ENCODE assay signal across 8 cellular contexts in genomic region chr5:131266370-131266769, GRCh38. TPM values are rescaled to one million over a fixed set of nuclear protein-coding genes. Genes with fewer than 3 reads are reported as not detected.
A peak's percentile ranks its signal among the peaks of the same experiment; 100 is the strongest.
DNase-seq lines count a peak whose midpoint lies in the region; ATAC-seq and TF ChIP-seq lines count a peak whose summit lies in the region.
"Not testable (repeated sequence)": the region's sequence is repeated elsewhere in the genome, so short reads cannot be mapped to it uniquely, and the experiment has no call there.

No MANE protein-coding gene starts in this region.

- H4K20me1 ChIP-seq in Loucy (ENCODE audit: insufficient read depth, low read length, poor library complexity, severe bottlenecking): peaks cover 38% of the 10 kb centered on the region

- no CpG with 5 or more reads among the region's 13 CpGs for WGBS in trophoblast cell (ENCODE audit: extremely low coverage, insufficient coverage, insufficient read length)

- not testable (repeated sequence) for H3F3A ChIP-seq in Loucy (ENCODE audit: low read depth)

- H2BK120ac ChIP-seq in trophoblast cell (ENCODE audit: insufficient read depth, low read length, poor library complexity): not testable (repeated sequence)

- H3K27me3 Mint-ChIP-seq in CD8-positive, alpha-beta T cell (ENCODE audit: low read depth); activated T-cell treated with anti-CD3 and anti-CD28 coated beads, Interleukin-2, amount 50 U/mL, for 4 hours (ENCODE audit: low read depth); activated naive CD8-positive, alpha-beta T cell treated with anti-CD3 and anti-CD28 coated beads, Interleukin-2, amount 50 U/mL, for 24 hours: not testable (repeated sequence)
- H3K27me3 Mint-ChIP-seq in immature natural killer cell (ENCODE audit: low read depth in 3 of 3): peaks cover 10 to 20% (median 11%) of the 10 kb centered on the region in 3 donors

- H3K36me3 Mint-ChIP-seq in CD8-positive, alpha-beta T cell: peaks cover 36% of the 10 kb centered on the region
- H3K36me3 Mint-ChIP-seq in activated T-cell treated with anti-CD3 and anti-CD28 coated beads, Interleukin-2, amount 50 U/mL, for 4 hours (ENCODE audit: insufficient read depth); immature natural killer cell: not testable (repeated sequence)
- H3K36me3 Mint-ChIP-seq in activated naive CD8-positive, alpha-beta T cell treated with anti-CD3 and anti-CD28 coated beads, Interleukin-2, amount 50 U/mL, for 24 hours (ENCODE audit: low read depth): peaks cover 20% of the 10 kb centered on the region

- H2BK5ac ChIP-seq in trophoblast cell (ENCODE audit: low read depth, low read length, poor library complexity): not testable (repeated sequence)

- not testable (repeated sequence) for H3K79me1 ChIP-seq in trophoblast cell (ENCODE audit: low read length)

- H2AFZ ChIP-seq in Loucy (ENCODE audit: low read length); trophoblast cell (ENCODE audit: insufficient read depth, low read length, poor library complexity): not testable (repeated sequence)

- not testable (repeated sequence) for H4K8ac ChIP-seq in trophoblast cell (ENCODE audit: low read depth, low read length)

- not testable (repeated sequence) for H3K9me2 ChIP-seq in Loucy (replicated peaks; ENCODE audit: low read depth, low read length)

- POLR2A ChIA-PET in CD8-positive, alpha-beta T cell (lab: Charles Lee): interaction anchor here (0.5 to 13.0 kb wide), 16 partner anchors 13 to 128 kb away, joined by 3 to 239 read pairs (median 4); no protein-coding TSS in a partner anchor

- CTCF ChIA-PET in CD8-positive, alpha-beta T cell (lab: Charles Lee): interaction anchor here (1.1 to 5.5 kb wide), 10 partner anchors 9 to 152 kb away, joined by 3 to 87 read pairs (median 6); no protein-coding TSS in a partner anchor

- peak overlapping the region; percentile 82 for H3K4me3 Mint-ChIP-seq in CD8-positive, alpha-beta T cell
- peak overlapping the region; percentile 88 for H3K4me3 Mint-ChIP-seq in activated T-cell treated with anti-CD3 and anti-CD28 coated beads, Interleukin-2, amount 50 U/mL, for 4 hours
- peak overlapping the region; percentile 82 for H3K4me3 Mint-ChIP-seq in activated naive CD8-positive, alpha-beta T cell treated with anti-CD3 and anti-CD28 coated beads, Interleukin-2, amount 50 U/mL, for 24 hours
- H3K4me3 Mint-ChIP-seq in immature natural killer cell: peak overlapping the region; percentile 83 to 98 (median 86)

- H3K9ac ChIP-seq in Loucy (ENCODE audit: low read depth, low read length, poor library complexity, severe bottlenecking): peak overlapping the region; percentile 88
- not testable (repeated sequence) for H3K9ac ChIP-seq in trophoblast cell (ENCODE audit: low read length)

- H3K27ac ChIP-seq in CD8-positive, alpha-beta T cell (ENCODE audit: low read depth, low read length): peak overlapping the region; percentile 90
- peak overlapping the region; percentile 94 for H3K27ac ChIP-seq in VCaP
- not testable (repeated sequence) for H3K27ac ChIP-seq in trophoblast cell (ENCODE audit: low read depth, low read length)

- peak overlapping the region; percentile 44 for H3K4me3 ChIP-seq in CD8-positive, alpha-beta T cell (ENCODE audit: low read depth, low read length)
- H3K4me3 ChIP-seq in Loucy (ENCODE audit: low read length, poor library complexity, severe bottlenecking): peak overlapping the region; percentile 78
- H3K4me3 ChIP-seq in trophoblast cell (ENCODE audit: low read depth, low read length): not testable (repeated sequence)

- not testable (repeated sequence) for H3K9me3 ChIP-seq in CD8-positive, alpha-beta T cell (ENCODE audit: low read length); Loucy (ENCODE audit: insufficient read depth, low read depth, low read length); trophoblast cell (ENCODE audit: insufficient read depth, low read depth, low read length)

- H2BK12ac ChIP-seq in trophoblast cell (ENCODE audit: low read length): not testable (repeated sequence)

- DNase-seq in CD8-positive, alpha-beta T cell: peak in 4 of 7 experiments; percentile 40 to 68 (median 45)
- peak; percentile 39 for DNase-seq in activated T-cell treated with anti-CD3 and anti-CD28 coated beads, Interleukin-2, amount 50 U/mL, for 4 hours
- peak; percentile 36 for DNase-seq in activated naive CD8-positive, alpha-beta T cell treated with anti-CD3 and anti-CD28 coated beads, Interleukin-2, amount 50 U/mL, for 24 hours
- peak in 1 of 3 donors; percentile 53 for DNase-seq in immature natural killer cell
- not testable (repeated sequence) for DNase-seq in trophoblast cell
- DNase-seq in stimulated activated naive CD8-positive, alpha-beta T cell treated with anti-CD3 and anti-CD28 coated beads, Interleukin-15, Interleukin-2, amounts not matched to agents 100 U/mL and 50 U/mL, for 24 hours: peak; percentile 47

- H3K4me2 ChIP-seq in Loucy (ENCODE audit: low read depth, low read length, poor library complexity, severe bottlenecking): peak overlapping the region; percentile 86
- not testable (repeated sequence) for H3K4me2 ChIP-seq in trophoblast cell (ENCODE audit: low read length)

- H4K91ac ChIP-seq in trophoblast cell (ENCODE audit: low read depth, low read length): not testable (repeated sequence)

- peaks cover 49% of the 10 kb centered on the region for H3K4me1 ChIP-seq in CD8-positive, alpha-beta T cell (ENCODE audit: insufficient read depth, low read length)
- peaks cover 29% of the 10 kb centered on the region for H3K4me1 ChIP-seq in Loucy (ENCODE audit: insufficient read depth, low read length, poor library complexity, severe bottlenecking)
- H3K4me1 ChIP-seq in trophoblast cell (ENCODE audit: control insufficient read depth in 1 of 2, insufficient read depth in 2 of 2, low read length in 2 of 2): not testable (repeated sequence)

- not testable (repeated sequence) for H3K18ac ChIP-seq in trophoblast cell (ENCODE audit: low read length)

- ATAC-seq in CD8-positive, alpha-beta T cell; activated T-cell treated with anti-CD3 and anti-CD28 coated beads, Interleukin-2, amount 50 U/mL, for 4 hours; activated naive CD8-positive, alpha-beta T cell treated with anti-CD3 and anti-CD28 coated beads, Interleukin-2, amount 50 U/mL, for 24 hours; stimulated activated naive CD8-positive, alpha-beta T cell treated with anti-CD3 and anti-CD28 coated beads, Interleukin-15, Interleukin-2, amounts not matched to agents 100 U/mL and 50 U/mL, for 24 hours: not testable (repeated sequence)

- H3K27ac Mint-ChIP-seq in CD8-positive, alpha-beta T cell: peak overlapping the region; percentile 94
- peak overlapping the region; percentile 95 for H3K27ac Mint-ChIP-seq in activated naive CD8-positive, alpha-beta T cell treated with anti-CD3 and anti-CD28 coated beads, Interleukin-2, amount 50 U/mL, for 24 hours
- peak overlapping the region; percentile 86 to 93 (median 89) for H3K27ac Mint-ChIP-seq in immature natural killer cell

- H3K36me3 ChIP-seq in CD8-positive, alpha-beta T cell (ENCODE audit: insufficient read depth, low read length); Loucy (ENCODE audit: insufficient read depth, low read length); trophoblast cell (ENCODE audit: control insufficient read depth in 1 of 2, insufficient read depth in 2 of 2, low read length in 2 of 2): not testable (repeated sequence)

- H3K14ac ChIP-seq in trophoblast cell (ENCODE audit: low read length): not testable (repeated sequence)

- not testable (repeated sequence) for H3K27me3 ChIP-seq in CD8-positive, alpha-beta T cell (ENCODE audit: insufficient read depth, low read length); Loucy (ENCODE audit: insufficient read depth, low read length, poor library complexity, severe bottlenecking); trophoblast cell (ENCODE audit: insufficient read depth, low read length)

- not testable (repeated sequence) for TF ChIP-seq CTCF in CD8-positive, alpha-beta T cell (IDR thresholded peaks at IDR 0.05); Loucy (conservative IDR thresholded peaks at IDR 0.05; ENCODE audit: low read length); VCaP (conservative IDR thresholded peaks at IDR 0.05)

- peaks cover 86% of the 10 kb centered on the region for H3K79me2 ChIP-seq in Loucy (ENCODE audit: insufficient read depth, low read length)
- not testable (repeated sequence) for H3K79me2 ChIP-seq in trophoblast cell (ENCODE audit: control insufficient read depth, insufficient read depth, low read length, poor library complexity)

- H3K4ac ChIP-seq in trophoblast cell (ENCODE audit: low read depth, low read length): peak overlapping the region; percentile 95

- H3K23ac ChIP-seq in trophoblast cell (ENCODE audit: low read length): not testable (repeated sequence)

- not testable (repeated sequence) for H4K12ac ChIP-seq in trophoblast cell (ENCODE audit: low read depth, low read length)

- peaks cover 59% of the 10 kb centered on the region for H3K4me1 Mint-ChIP-seq in CD8-positive, alpha-beta T cell (ENCODE audit: low read depth)
- H3K4me1 Mint-ChIP-seq in activated T-cell treated with anti-CD3 and anti-CD28 coated beads, Interleukin-2, amount 50 U/mL, for 4 hours (ENCODE audit: low read depth): peaks cover 55% of the 10 kb centered on the region
- peaks cover 64% of the 10 kb centered on the region for H3K4me1 Mint-ChIP-seq in activated naive CD8-positive, alpha-beta T cell treated with anti-CD3 and anti-CD28 coated beads, Interleukin-2, amount 50 U/mL, for 24 hours
- peaks cover 70 to 71% of the 10 kb centered on the region in 2 donors for H3K4me1 Mint-ChIP-seq in immature natural killer cell

- intact Hi-C loops in CD8-positive, alpha-beta T cell (cut with DNase I, micrococcal nuclease): loop anchor here (2.0 to 10.0 kb wide), 2 partner anchors 14 to 528 kb away; partner anchors contain the start of gene FNIP1 (in 1 of the 2)

- H2AK5ac ChIP-seq in trophoblast cell (ENCODE audit: low read length): not testable (repeated sequence)

- H3K9me3 Mint-ChIP-seq in CD8-positive, alpha-beta T cell; activated T-cell treated with anti-CD3 and anti-CD28 coated beads, Interleukin-2, amount 50 U/mL, for 4 hours; activated naive CD8-positive, alpha-beta T cell treated with anti-CD3 and anti-CD28 coated beads, Interleukin-2, amount 50 U/mL, for 24 hours; immature natural killer cell: not testable (repeated sequence)

RNA-seq across cellular contexts. Expression of gene CDC42SE2, which starts 2.5 kb away (rescaled TPM):
- total RNA-seq in CD8-positive, alpha-beta T cell: 100 to 1,000 TPM; 340 to 348 TPM
- 100 to 1,000 TPM in 1 of 3 donors, 10 to 100 TPM in 2; 89.3 to 103 (median 97.5) TPM for total RNA-seq in activated T-cell treated with anti-CD3 and anti-CD28 coated beads, Interleukin-2, amount 50 U/mL, for 4 hours
- 100 to 1,000 TPM; 296 to 536 (median 342) TPM for polyA plus RNA-seq in immature natural killer cell
- 15.6 and 16.5 TPM in 2 replicates for polyA plus RNA-seq in trophoblast cell (2013)
